Comparison of ENCODE assay signal across 1 cellular context in the genomic region with DNA sequence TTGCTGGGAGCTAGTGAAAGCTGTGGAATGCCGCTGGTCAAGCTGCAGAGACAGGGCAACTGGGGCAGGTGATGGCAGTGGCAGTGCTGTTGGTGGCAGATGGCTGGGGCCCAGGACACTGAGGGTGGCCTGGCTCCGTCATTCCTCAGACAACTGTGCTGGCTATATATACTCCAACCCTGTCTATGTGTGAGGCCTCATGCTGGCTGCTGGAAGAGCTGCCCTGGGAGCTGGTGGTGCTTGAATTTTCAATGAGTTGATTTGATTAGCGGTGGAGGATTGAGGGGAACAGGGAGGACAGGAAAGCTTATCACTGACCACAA.
TF ChIP-seq lines count a peak whose summit lies in the region.

No MANE protein-coding gene starts in this region.

TF ChIP-seq in GM23338, 12 proteins besides CTCF, POLR2A, EP300 and RAD21 (continued from another document):
- no peak for TF ChIP-seq ZNF462 (CRISPR knock-in tag; IDR thresholded peaks at IDR 0.05)
- no peak for TF ChIP-seq ZNF114 (CRISPR knock-in tag; IDR thresholded peaks at IDR 0.05)
- no peak for TF ChIP-seq CREB1 (CRISPR knock-in tag; IDR thresholded peaks at IDR 0.05; ENCODE audit: low read depth)
